ENCODE assay signal across 6 cellular contexts in genomic region chr1:156291226-156292061, GRCh38. TPM values are rescaled to one million over a fixed set of nuclear protein-coding genes. Genes with fewer than 3 reads are reported as not detected.
DNase-seq lines count a peak whose midpoint lies in the region; TF ChIP-seq lines count a peak whose summit lies in the region.

No MANE protein-coding gene starts in this region.

- DNase-seq in Caki2 (ENCODE audit: low read depth), result peak; percentile 78
- no peak for DNase-seq in LNCaP clone FGC (ENCODE audit: low read depth)
- DNase-seq in dedifferentiated amniotic fluid mesenchymal stem cell (ENCODE audit: extremely low spot score), result peak; percentile 83
- peak; percentile 75 for DNase-seq in midbrain (lab: John Stamatoyannopoulos, UW)
- DNase-seq in NOMO-1 (lab: John Stamatoyannopoulos, UW; ENCODE audit: unreplicated experiment in 2 of 2), result no peak
- DNase-seq in NCI-H128 (lab: John Stamatoyannopoulos, UW; ENCODE audit: unreplicated experiment), result no peak

- no peak for TF ChIP-seq CTCF in LNCaP clone FGC (IDR thresholded peaks at IDR 0.05; ENCODE audit: control insufficient read depth, extremely low read depth, insufficient read depth)

- in situ Hi-C loops in Caki2 (cut with HindIII; ENCODE audit: low pct_unique_long_range_greater_than_20kb, low sequenced_read_pairs), result no loop called here

- peak overlapping the region; percentile 72 for H3K4me3 ChIP-seq in LNCaP clone FGC (ENCODE audit: low read depth, low read length)

RNA-seq across cellular contexts. Expression of gene GLMP, which starts 4.0 kb away (rescaled TPM):
- total RNA-seq in Caki2 (2014; rRNA removed; shearing (Covaris generic); ENCODE audit: low replicate concordance), result 79.0 and 119 TPM in 2 replicates

RNA-seq across cellular contexts. Expression of gene TMEM79, which starts 7.3 kb away (rescaled TPM):
- 1.4 and 2.5 TPM in 2 replicates for total RNA-seq in Caki2 (2014; rRNA removed; shearing (Covaris generic); ENCODE audit: low replicate concordance)

RNA-seq across cellular contexts. Expression of gene VHLL, which starts 7.7 kb away (rescaled TPM):
- not detected in 2 replicates for total RNA-seq in Caki2 (2014; rRNA removed; shearing (Covaris generic); ENCODE audit: low replicate concordance)

RNA-seq across cellular contexts. Expression of gene SMG5, which starts 8.8 kb away (rescaled TPM):
- total RNA-seq in Caki2 (2014; rRNA removed; shearing (Covaris generic); ENCODE audit: low replicate concordance), result 52.9 and 53.1 TPM in 2 replicates

RNA-seq across cellular contexts. Expression of gene PAQR6, which starts 43.6 kb away (rescaled TPM):
- total RNA-seq in Caki2 (2014; rRNA removed; shearing (Covaris generic); ENCODE audit: low replicate concordance), result not detected in 2 replicates

Comparison
In these comparisons a context has a peak if more than half of its experiments do, and no peak if none do; other contexts are left out.
1. DNase-seq: peak in Caki2 (single experiment), dedifferentiated amniotic fluid mesenchymal stem cell (single experiment) and midbrain (single experiment); none in LNCaP clone FGC (single experiment), NOMO-1 (0 of 2) and NCI-H128 (single experiment).